Comparison of ENCODE assay signal across 10 cellular contexts in genomic region chr2:101089419-101089818, GRCh38.
A peak's percentile ranks its signal among the peaks of the same experiment; 100 is the strongest.
DNase-seq lines count a peak whose midpoint lies in the region; ATAC-seq lines count a peak whose summit lies in the region.
"Had no signal": no experiment of that assay in that cellular context is flagged by ENCODE, and none has a peak within 500 bp of the region (broad histone marks: within the 10 kb centered on the region; RNA-seq: fewer than 3 reads in every experiment).

No MANE protein-coding gene starts in this region.

- no peaks in the 10 kb centered on the region for H3K36me3 Mint-ChIP-seq in activated CD4-positive, alpha-beta memory T cell treated with anti-CD3 and anti-CD28 coated beads for 36 hours
- no peaks in the 10 kb centered on the region for H3K36me3 Mint-ChIP-seq in activated CD4-positive, alpha-beta memory T cell treated with anti-CD3 and anti-CD28 coated beads, Interleukin-2, amount 10 ng/mL, durations not matched to agents 7 days and 5 days (ENCODE audit: low read depth)
- no peaks in the 10 kb centered on the region for H3K36me3 Mint-ChIP-seq in activated T-cell treated with anti-CD3 and anti-CD28 coated beads, Interleukin-2, amount 50 U/mL, for 24 hours (ENCODE audit: low read depth)

- CTCF ChIA-PET in activated CD4-positive, alpha-beta memory T cell treated with anti-CD3 and anti-CD28 coated beads for 36 hours (lab: Charles Lee): no interaction called here
- CTCF ChIA-PET in activated CD4-positive, alpha-beta memory T cell treated with anti-CD3 and anti-CD28 coated beads, Interleukin-2, amount 10 ng/mL, durations not matched to agents 7 days and 5 days (lab: Charles Lee): interaction anchor here (0.6 kb wide), 1 partner anchor 134 kb away, joined by 3 read pairs; no protein-coding TSS in a partner anchor

- no peak overlapping the region for H3K27ac Mint-ChIP-seq in activated CD4-positive, alpha-beta memory T cell treated with anti-CD3 and anti-CD28 coated beads for 36 hours
- no peak overlapping the region for H3K27ac Mint-ChIP-seq in activated CD4-positive, alpha-beta memory T cell treated with anti-CD3 and anti-CD28 coated beads, Interleukin-2, amount 10 ng/mL, durations not matched to agents 7 days and 5 days
- H3K27ac Mint-ChIP-seq in activated T-cell treated with anti-CD3 and anti-CD28 coated beads, Interleukin-2, amount 50 U/mL, for 24 hours: no peak overlapping the region

- no peaks in the 10 kb centered on the region for H3K9me3 Mint-ChIP-seq in activated CD4-positive, alpha-beta memory T cell treated with anti-CD3 and anti-CD28 coated beads for 36 hours
- no peaks in the 10 kb centered on the region for H3K9me3 Mint-ChIP-seq in activated CD4-positive, alpha-beta memory T cell treated with anti-CD3 and anti-CD28 coated beads, Interleukin-2, amount 10 ng/mL, durations not matched to agents 7 days and 5 days
- no peaks in the 10 kb centered on the region for H3K9me3 Mint-ChIP-seq in activated T-cell treated with anti-CD3 and anti-CD28 coated beads, Interleukin-2, amount 50 U/mL, for 24 hours

- H3K4me1 Mint-ChIP-seq in activated CD4-positive, alpha-beta memory T cell treated with anti-CD3 and anti-CD28 coated beads for 36 hours (ENCODE audit: low read depth): peaks cover 9% of the 10 kb centered on the region
- H3K4me1 Mint-ChIP-seq in activated CD4-positive, alpha-beta memory T cell treated with anti-CD3 and anti-CD28 coated beads, Interleukin-2, amount 10 ng/mL, durations not matched to agents 7 days and 5 days: peaks cover 4% of the 10 kb centered on the region
- peaks cover 10% of the 10 kb centered on the region for H3K4me1 Mint-ChIP-seq in activated T-cell treated with anti-CD3 and anti-CD28 coated beads, Interleukin-2, amount 50 U/mL, for 24 hours (ENCODE audit: low read depth)

- intact Hi-C loops in activated CD4-positive, alpha-beta memory T cell treated with anti-CD3 and anti-CD28 coated beads for 36 hours (cut with micrococcal nuclease): no loop called here

- peak; percentile 12 for DNase-seq in activated CD4-positive, alpha-beta memory T cell treated with anti-CD3 and anti-CD28 coated beads for 36 hours
- DNase-seq in activated CD4-positive, alpha-beta memory T cell treated with anti-CD3 and anti-CD28 coated beads, Interleukin-2, amount 10 ng/mL, durations not matched to agents 7 days and 5 days: no peak
- DNase-seq in stimulated activated CD8-positive, alpha-beta memory T cell treated with anti-CD3 and anti-CD28 coated beads, Interleukin-4, amount 100 ng/mL, for 48 hours: peak; percentile 37
- DNase-seq in pons (ENCODE audit: low spot score) (no peak), occipital lobe (lab: John Stamatoyannopoulos, UW) (no peak)
- no peak for DNase-seq in activated T-cell treated with anti-CD3 and anti-CD28 coated beads, Interleukin-2, amount 50 U/mL, for 24 hours
- DNase-seq: NCI-H1105 had no signal

- H3K27me3 Mint-ChIP-seq in activated CD4-positive, alpha-beta memory T cell treated with anti-CD3 and anti-CD28 coated beads for 36 hours: no peaks in the 10 kb centered on the region
- peaks cover 3% of the 10 kb centered on the region for H3K27me3 Mint-ChIP-seq in activated CD4-positive, alpha-beta memory T cell treated with anti-CD3 and anti-CD28 coated beads, Interleukin-2, amount 10 ng/mL, durations not matched to agents 7 days and 5 days
- H3K27me3 Mint-ChIP-seq in activated T-cell treated with anti-CD3 and anti-CD28 coated beads, Interleukin-2, amount 50 U/mL, for 24 hours: peaks cover 7% of the 10 kb centered on the region

- ATAC-seq in GM21619 (IDR thresholded peaks at IDR 0.05; ENCODE audit: unreplicated experiment): peak; percentile 95
- ATAC-seq in HG03342 (IDR thresholded peaks at IDR 0.05; ENCODE audit: unreplicated experiment): peak; percentile 94
- ATAC-seq: SK-N-SH treated with all-trans-retinoic acid at 6 μM for 48 hours had no signal

- POLR2A ChIA-PET in activated CD4-positive, alpha-beta memory T cell treated with anti-CD3 and anti-CD28 coated beads for 36 hours (lab: Charles Lee): no interaction called here
- POLR2A ChIA-PET in activated CD4-positive, alpha-beta memory T cell treated with anti-CD3 and anti-CD28 coated beads, Interleukin-2, amount 10 ng/mL, durations not matched to agents 7 days and 5 days (lab: Charles Lee): no interaction called here

- H3K4me3 Mint-ChIP-seq in activated CD4-positive, alpha-beta memory T cell treated with anti-CD3 and anti-CD28 coated beads for 36 hours: no peak overlapping the region
- no peak overlapping the region for H3K4me3 Mint-ChIP-seq in activated CD4-positive, alpha-beta memory T cell treated with anti-CD3 and anti-CD28 coated beads, Interleukin-2, amount 10 ng/mL, durations not matched to agents 7 days and 5 days
- no peak overlapping the region for H3K4me3 Mint-ChIP-seq in activated T-cell treated with anti-CD3 and anti-CD28 coated beads, Interleukin-2, amount 50 U/mL, for 24 hours

Comparison
In these comparisons a context has a peak if more than half of its experiments do, and no peak if none do; other contexts are left out.
1. DNase-seq: peak in activated CD4-positive, alpha-beta memory T cell treated with anti-CD3 and anti-CD28 coated beads for 36 hours (single experiment) and stimulated activated CD8-positive, alpha-beta memory T cell treated with anti-CD3 and anti-CD28 coated beads, Interleukin-4, amount 100 ng/mL, for 48 hours (single experiment); none in activated CD4-positive, alpha-beta memory T cell treated with anti-CD3 and anti-CD28 coated beads, Interleukin-2, amount 10 ng/mL, durations not matched to agents 7 days and 5 days (single experiment), pons (single experiment), occipital lobe (single experiment) and activated T-cell treated with anti-CD3 and anti-CD28 coated beads, Interleukin-2, amount 50 U/mL, for 24 hours (single experiment).